Comparison of ENCODE assay signal across 8 cellular contexts in the genomic region with DNA sequence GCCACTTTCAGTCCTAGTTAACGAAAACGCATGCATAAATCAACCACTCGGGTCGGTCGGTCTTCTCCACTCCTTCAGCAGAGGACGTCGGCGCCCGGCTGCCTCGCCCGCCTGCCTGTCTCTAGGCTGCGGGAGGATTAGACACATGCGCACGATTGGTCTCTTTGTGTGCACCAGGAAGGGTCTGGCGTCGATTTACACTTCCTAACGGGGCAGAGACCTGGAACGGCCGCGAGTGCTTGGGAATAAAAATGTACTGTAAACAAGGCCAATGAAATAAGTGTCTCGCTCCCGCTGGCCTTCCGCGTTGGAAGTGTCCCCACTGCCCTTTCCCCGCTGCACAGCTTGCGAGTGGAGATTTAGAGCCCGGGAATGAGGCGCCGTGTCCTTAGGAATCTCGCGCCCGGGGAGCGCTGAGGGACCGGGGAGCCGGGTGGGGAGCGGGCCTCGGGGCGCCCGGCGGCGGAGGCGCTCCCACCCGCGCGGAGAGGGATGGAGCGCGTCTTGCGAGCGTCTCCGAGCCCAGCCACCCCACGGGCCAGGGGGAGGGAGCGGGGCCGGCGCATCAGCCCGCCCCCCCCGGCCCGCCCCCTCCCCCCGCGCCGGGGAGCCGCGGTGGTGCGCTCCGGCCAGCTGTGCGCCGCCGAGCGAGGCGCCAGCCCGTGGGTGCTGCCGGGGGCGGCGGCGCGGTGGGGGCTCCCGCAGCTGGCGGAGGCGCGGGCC. TPM values are rescaled to one million over a fixed set of nuclear protein-coding genes. Genes with fewer than 3 reads are reported as not detected.
DNase-seq lines count a peak whose midpoint lies in the region; ATAC-seq and TF ChIP-seq lines count a peak whose summit lies in the region.

TSS of gene DOK6 (plus strand) at position 636 of the 723 bp plus-strand sequence.

- H3K36me3 Mint-ChIP-seq in activated naive CD8-positive, alpha-beta T cell treated with anti-CD3 and anti-CD28 coated beads, Interleukin-2, amount 50 U/mL, for 24 hours (ENCODE audit: low read depth), result no peaks in the 10 kb centered on the region
- H3K36me3 Mint-ChIP-seq in glutamatergic neuron (ENCODE audit: unreplicated experiment), result no peaks in the 10 kb centered on the region

- H3K4me3 Mint-ChIP-seq in activated naive CD8-positive, alpha-beta T cell treated with anti-CD3 and anti-CD28 coated beads, Interleukin-2, amount 50 U/mL, for 24 hours, result peak within 1 kb of the TSS; percentile 61
- H3K4me3 Mint-ChIP-seq in glutamatergic neuron (ENCODE audit: unreplicated experiment), result peak within 1 kb of the TSS; percentile 91

- peak; percentile 27 for ATAC-seq in activated naive CD8-positive, alpha-beta T cell treated with anti-CD3 and anti-CD28 coated beads, Interleukin-2, amount 50 U/mL, for 24 hours
- ATAC-seq in GM21528 (IDR thresholded peaks at IDR 0.05; ENCODE audit: low FRiP score, unreplicated experiment) (no peak), GM18867 (IDR thresholded peaks at IDR 0.05; ENCODE audit: unreplicated experiment) (no peak)

- TF ChIP-seq CTCF in glutamatergic neuron (IDR thresholded peaks at IDR 0.05; ENCODE audit: partially characterized antibody, unreplicated experiment), result no peak

- H3K9me3 Mint-ChIP-seq in activated naive CD8-positive, alpha-beta T cell treated with anti-CD3 and anti-CD28 coated beads, Interleukin-2, amount 50 U/mL, for 24 hours, result no peaks in the 10 kb centered on the region
- peaks cover 12% of the 10 kb centered on the region for H3K9me3 Mint-ChIP-seq in glutamatergic neuron (ENCODE audit: unreplicated experiment)

- peak; percentile 93 for DNase-seq in GM03348 (ENCODE audit: low spot score)
- DNase-seq in NCI-H2029 (lab: John Stamatoyannopoulos, UW), result peak; percentile 5
- no peak for DNase-seq in activated naive CD8-positive, alpha-beta T cell treated with anti-CD3 and anti-CD28 coated beads, Interleukin-2, amount 50 U/mL, for 24 hours
- DNase-seq in glutamatergic neuron, result peak; percentile 86
- peak; percentile 43 for DNase-seq in occipital lobe (lab: John Stamatoyannopoulos, UW)
- no peak for DNase-seq in erythroblast (lab: John Stamatoyannopoulos, UW)

- no peak within 1 kb of the TSS for H3K27ac Mint-ChIP-seq in activated naive CD8-positive, alpha-beta T cell treated with anti-CD3 and anti-CD28 coated beads, Interleukin-2, amount 50 U/mL, for 24 hours
- peak within 1 kb of the TSS; percentile 92 for H3K27ac Mint-ChIP-seq in glutamatergic neuron (ENCODE audit: unreplicated experiment)

- peaks cover 60% of the 10 kb centered on the region for H3K27me3 Mint-ChIP-seq in activated naive CD8-positive, alpha-beta T cell treated with anti-CD3 and anti-CD28 coated beads, Interleukin-2, amount 50 U/mL, for 24 hours
- peaks cover 12% of the 10 kb centered on the region for H3K27me3 Mint-ChIP-seq in glutamatergic neuron (ENCODE audit: unreplicated experiment)

- H3K4me1 Mint-ChIP-seq in activated naive CD8-positive, alpha-beta T cell treated with anti-CD3 and anti-CD28 coated beads, Interleukin-2, amount 50 U/mL, for 24 hours, result peaks cover 10% of the 10 kb centered on the region
- peaks cover 14% of the 10 kb centered on the region for H3K4me1 Mint-ChIP-seq in glutamatergic neuron (ENCODE audit: low read depth, unreplicated experiment)

- no peak for TF ChIP-seq POLR2A in erythroblast (IDR thresholded peaks at IDR 0.05; ENCODE audit: low read length)

RNA-seq across cellular contexts. Expression of gene DOK6, which starts in this region (rescaled TPM):
- 19.7 TPM for total RNA-seq in glutamatergic neuron (ENCODE audit: unreplicated experiment)
- total RNA-seq in occipital lobe, result 91.4 TPM

Comparison
In these comparisons a context has a peak if more than half of its experiments do, and no peak if none do; other contexts are left out.
1. DNase-seq: peak in GM03348 (single experiment), NCI-H2029 (single experiment), glutamatergic neuron (single experiment) and occipital lobe (single experiment); none in activated naive CD8-positive, alpha-beta T cell treated with anti-CD3 and anti-CD28 coated beads, Interleukin-2, amount 50 U/mL, for 24 hours (single experiment) and erythroblast (0 of 2).